8 cellular contexts compared by ENCODE assay signal in genomic region chr1:150151291-150152181, GRCh38. TPM values are rescaled to one million over a fixed set of nuclear protein-coding genes. Genes with fewer than 3 reads are reported as not detected.
DNase-seq lines count a peak whose midpoint lies in the region; ATAC-seq and TF ChIP-seq lines count a peak whose summit lies in the region.

No MANE protein-coding gene starts in this region.

- intact Hi-C loops in activated T-helper 1 cell treated with anti-CD3 and anti-CD28 coated beads, Interleukin-12 subunit alpha, Interleukin-12 subunit beta, Interleukin-2, Interleukin-4 antibody, amounts not matched to agents 30 ng/mL and 10 ng/mL and 1 ng/mL, durations not matched to agents 14 hours and 24 hours and 36 hours (cut with micrococcal nuclease): loop anchor here (5.0 kb wide), 2 partner anchors 36 to 224 kb away; partner anchors contain the start of gene SF3B4
- intact Hi-C loops in heart left ventricle (cut with DNase I): loop anchor here in 1 of 10 donors (5.0 kb wide), 1 partner anchor 59 kb away; no protein-coding TSS in a partner anchor

- WGBS in heart left ventricle, 4 donors: 11 to 18% (median 16%) methylated on average over 15 of the region's 15 CpGs
- WGBS in smooth muscle cell (ENCODE audit: low lambda C conversion rate): 27% methylated on average over 14 of the region's 15 CpGs

- peaks cover 0 to 55% (median 43%) of the 10 kb centered on the region in 11 experiments; a peak in 14 of 22 replicates for H4K20me1 ChIP-seq in BLaER1 treated with 17β-estradiol and CSF1 and Interleukin-3, amounts not matched to agents 10 nM and 100 nM
- H4K20me1 ChIP-seq in Karpas-422 (ENCODE audit: insufficient read depth, low read depth, low read length): no peaks in the 10 kb centered on the region
- peaks cover 20% of the 10 kb centered on the region for H4K20me1 ChIP-seq in smooth muscle cell (ENCODE audit: low read depth)

- TF ChIP-seq CTCF in heart left ventricle (IDR thresholded peaks at IDR 0.05) (no peak), smooth muscle cell (IDR thresholded peaks at IDR 0.05; ENCODE audit: borderline replicate concordance, insufficient read depth, poor library complexity, severe bottlenecking) (no peak)

- H3K36me3 ChIP-seq in BLaER1 treated with 17β-estradiol and CSF1 and Interleukin-3, amounts not matched to agents 10 nM and 100 nM: peaks cover 50 to 60% (median 58%) of the 10 kb centered on the region in 11 experiments
- H3K36me3 ChIP-seq in Karpas-422 (ENCODE audit: insufficient read depth, low read length) (no peaks in the 10 kb centered on the region), heart left ventricle (peaks cover 0 to 47% (median 39%) of the 10 kb centered on the region in 9 donors), smooth muscle cell (ENCODE audit: low read depth) (peaks cover 4% of the 10 kb centered on the region)

- H3K4me1 Mint-ChIP-seq in activated T-helper 1 cell treated with anti-CD3 and anti-CD28 coated beads, Interleukin-12 subunit alpha, Interleukin-12 subunit beta, Interleukin-2, Interleukin-4 antibody, amounts not matched to agents 30 ng/mL and 10 ng/mL and 1 ng/mL, durations not matched to agents 14 hours and 24 hours and 36 hours (ENCODE audit: low read depth): peaks cover 48% of the 10 kb centered on the region

- peaks cover 24% of the 10 kb centered on the region for H3K27me3 Mint-ChIP-seq in activated T-helper 1 cell treated with anti-CD3 and anti-CD28 coated beads, Interleukin-12 subunit alpha, Interleukin-12 subunit beta, Interleukin-2, Interleukin-4 antibody, amounts not matched to agents 30 ng/mL and 10 ng/mL and 1 ng/mL, durations not matched to agents 14 hours and 24 hours and 36 hours (ENCODE audit: insufficient read depth)

- peaks cover 61 to 78% (median 74%) of the 10 kb centered on the region in 10 experiments for H3K4me1 ChIP-seq in BLaER1 treated with 17β-estradiol and CSF1 and Interleukin-3, amounts not matched to agents 10 nM and 100 nM
- peaks cover 17% of the 10 kb centered on the region for H3K4me1 ChIP-seq in Karpas-422 (ENCODE audit: low read length)
- peaks cover 3 to 66% (median 40%) of the 10 kb centered on the region in 12 donors for H3K4me1 ChIP-seq in heart left ventricle
- H3K4me1 ChIP-seq in smooth muscle cell (ENCODE audit: low read depth): peaks cover 9% of the 10 kb centered on the region

- peak overlapping the region; percentile 99 to 100 (median 100) for H3K9ac ChIP-seq in BLaER1 treated with 17β-estradiol and CSF1 and Interleukin-3, amounts not matched to agents 10 nM and 100 nM
- H3K9ac ChIP-seq in Karpas-422 (ENCODE audit: low read length) (peak overlapping the region; percentile 67; the same call in 1 of the 2 replicates), smooth muscle cell (ENCODE audit: low read depth) (peak overlapping the region; percentile 92)

- H3K36me3 Mint-ChIP-seq in activated T-helper 1 cell treated with anti-CD3 and anti-CD28 coated beads, Interleukin-12 subunit alpha, Interleukin-12 subunit beta, Interleukin-2, Interleukin-4 antibody, amounts not matched to agents 30 ng/mL and 10 ng/mL and 1 ng/mL, durations not matched to agents 14 hours and 24 hours and 36 hours (ENCODE audit: low read depth): peaks cover 44% of the 10 kb centered on the region

- DNase-seq in Karpas-422 (no peak), heart left ventricle (peak in 4 of 5 donors; percentile 39 to 78 (median 46)), smooth muscle cell (lab: John Stamatoyannopoulos, UW; ENCODE audit: unreplicated experiment) (no peak), NCI-H1105 (lab: John Stamatoyannopoulos, UW) (no peak), NCI-H2171 treated with DMSO at 0.1 percent for 48 hours (lab: John Stamatoyannopoulos, UW) (no peak)
- peak; percentile 55 for DNase-seq in activated T-helper 1 cell treated with anti-CD3 and anti-CD28 coated beads, Interleukin-12 subunit alpha, Interleukin-12 subunit beta, Interleukin-2, Interleukin-4 antibody, amounts not matched to agents 30 ng/mL and 10 ng/mL and 1 ng/mL, durations not matched to agents 14 hours and 24 hours and 36 hours (ENCODE audit: low spot score)

- peak overlapping the region; percentile 79 to 98 (median 95) for H3K4me3 ChIP-seq in BLaER1 treated with 17β-estradiol and CSF1 and Interleukin-3, amounts not matched to agents 10 nM and 100 nM
- H3K4me3 ChIP-seq in Karpas-422 (ENCODE audit: low read length): peak overlapping the region; percentile 68; the same call in 1 of the 2 replicates
- peak overlapping the region; percentile 71 to 93 (median 86) for H3K4me3 ChIP-seq in heart left ventricle
- H3K4me3 ChIP-seq in smooth muscle cell: peak overlapping the region; percentile 65

- no peaks in the 10 kb centered on the region for H3K9me3 ChIP-seq in BLaER1 treated with 17β-estradiol and CSF1 and Interleukin-3, amounts not matched to agents 10 nM and 100 nM (replicated peaks in 1 of 11)
- H3K9me3 ChIP-seq in Karpas-422 (ENCODE audit: low read length) (no peaks in the 10 kb centered on the region), heart left ventricle (no peaks in the 10 kb centered on the region), smooth muscle cell (replicated peaks; ENCODE audit: low read depth) (no peaks in the 10 kb centered on the region)

- peak overlapping the region; percentile 87 for H3K4me3 Mint-ChIP-seq in activated T-helper 1 cell treated with anti-CD3 and anti-CD28 coated beads, Interleukin-12 subunit alpha, Interleukin-12 subunit beta, Interleukin-2, Interleukin-4 antibody, amounts not matched to agents 30 ng/mL and 10 ng/mL and 1 ng/mL, durations not matched to agents 14 hours and 24 hours and 36 hours

- peak overlapping the region; percentile 79 for H3K27ac Mint-ChIP-seq in activated T-helper 1 cell treated with anti-CD3 and anti-CD28 coated beads, Interleukin-12 subunit alpha, Interleukin-12 subunit beta, Interleukin-2, Interleukin-4 antibody, amounts not matched to agents 30 ng/mL and 10 ng/mL and 1 ng/mL, durations not matched to agents 14 hours and 24 hours and 36 hours

- ATAC-seq in heart left ventricle: peak in 2 of 4 donors; percentile 45 to 54
- no peak for ATAC-seq in HG02884 (IDR thresholded peaks at IDR 0.05; ENCODE audit: unreplicated experiment)

- H3K79me2 ChIP-seq in Karpas-422 (ENCODE audit: low read length): no peaks in the 10 kb centered on the region
- peaks cover 40% of the 10 kb centered on the region for H3K79me2 ChIP-seq in smooth muscle cell (ENCODE audit: low read depth)

- H3F3A ChIP-seq in smooth muscle cell (ENCODE audit: low read depth): peaks cover 8% of the 10 kb centered on the region

- no peaks in the 10 kb centered on the region for H3K9me3 Mint-ChIP-seq in activated T-helper 1 cell treated with anti-CD3 and anti-CD28 coated beads, Interleukin-12 subunit alpha, Interleukin-12 subunit beta, Interleukin-2, Interleukin-4 antibody, amounts not matched to agents 30 ng/mL and 10 ng/mL and 1 ng/mL, durations not matched to agents 14 hours and 24 hours and 36 hours

- H3K27ac ChIP-seq in BLaER1 treated with 17β-estradiol and CSF1 and Interleukin-3, amounts not matched to agents 10 nM and 100 nM: peak overlapping the region; percentile 97 to 100 (median 99)
- no peak overlapping the region for H3K27ac ChIP-seq in Karpas-422 (ENCODE audit: low read length)
- H3K27ac ChIP-seq in heart left ventricle: peak overlapping the region; percentile 85 to 98 (median 92)
- H3K27ac ChIP-seq in smooth muscle cell (ENCODE audit: low read depth): peak overlapping the region; percentile 86

- H3K9me2 ChIP-seq in Karpas-422 (replicated peaks; ENCODE audit: insufficient read depth, low read length): no peaks in the 10 kb centered on the region

- no peaks in the 10 kb centered on the region for H3K27me3 ChIP-seq in BLaER1 treated with 17β-estradiol and CSF1 and Interleukin-3, amounts not matched to agents 10 nM and 100 nM
- H3K27me3 ChIP-seq in Karpas-422 (ENCODE audit: low read length) (no peaks in the 10 kb centered on the region), heart left ventricle (no peaks in the 10 kb centered on the region), smooth muscle cell (ENCODE audit: low read depth) (no peaks in the 10 kb centered on the region)

- H3K4me2 ChIP-seq in BLaER1 treated with 17β-estradiol and CSF1 and Interleukin-3, amounts not matched to agents 10 nM and 100 nM: peak overlapping the region; percentile 90 to 99 (median 95)
- peak overlapping the region; percentile 85 for H3K4me2 ChIP-seq in Karpas-422 (ENCODE audit: low read depth, low read length, poor library complexity, severe bottlenecking)
- peak overlapping the region; percentile 91 for H3K4me2 ChIP-seq in smooth muscle cell

- H2AFZ ChIP-seq in Karpas-422 (ENCODE audit: low read length) (no peak overlapping the region), smooth muscle cell (ENCODE audit: low read depth) (no peak overlapping the region)

- no peak for TF ChIP-seq POLR2A in heart left ventricle (IDR thresholded peaks at IDR 0.05)

RNA-seq across cellular contexts. Expression of gene PLEKHO1, which starts 1.8 kb away (rescaled TPM):
- 1.6 and 3.8 TPM in 2 replicates for total RNA-seq in Karpas-422 (2014; rRNA removed; shearing (Covaris generic); ENCODE audit: low replicate concordance)
- total RNA-seq in activated T-helper 1 cell treated with anti-CD3 and anti-CD28 coated beads, Interleukin-12 subunit alpha, Interleukin-12 subunit beta, Interleukin-2, Interleukin-4 antibody, amounts not matched to agents 30 ng/mL and 10 ng/mL and 1 ng/mL, durations not matched to agents 14 hours and 24 hours and 36 hours: 27.1 and 35.4 TPM in 2 replicates
- total RNA-seq in heart left ventricle: 100 to 1,000 TPM in 2 of 9 donors, 10 to 100 TPM in 7; 46.8 to 152 (median 67.6) TPM
- 100 to 1,000 TPM; 184 to 200 TPM for polyA plus RNA-seq in heart left ventricle
- 44.1 and 48.5 TPM in 2 replicates for total RNA-seq in smooth muscle cell
- 75.5 and 81.0 TPM in 2 replicates for polyA plus RNA-seq in smooth muscle cell

Comparison
In these comparisons a context has a peak if more than half of its experiments do, and no peak if none do; other contexts are left out.
1. DNase-seq: peak in activated T-helper 1 cell treated with anti-CD3 and anti-CD28 coated beads, Interleukin-12 subunit alpha, Interleukin-12 subunit beta, Interleukin-2, Interleukin-4 antibody, amounts not matched to agents 30 ng/mL and 10 ng/mL and 1 ng/mL, durations not matched to agents 14 hours and 24 hours and 36 hours (single experiment) and heart left ventricle (4 of 5); none in Karpas-422 (single experiment), smooth muscle cell (single experiment), NCI-H1105 (single experiment) and NCI-H2171 treated with DMSO at 0.1 percent for 48 hours (single experiment).
2. Peak in every context shown above with its lines, with median percentiles within 50 percentile points of each other: H3K4me2 ChIP-seq, H3K4me3 ChIP-seq and H3K9ac ChIP-seq.